In genomic region chr17:8465381-8466158, GRCh38 we compare ENCODE assay signal across 16 cellular contexts. TPM values are rescaled to one million over a fixed set of nuclear protein-coding genes. Genes with fewer than 3 reads are reported as not detected.
DNase-seq lines count a peak whose midpoint lies in the region; ATAC-seq, FAIRE-seq and TF ChIP-seq lines count a peak whose summit lies in the region.
"Had no signal": no experiment of that assay in that cellular context is flagged by ENCODE, and none has a peak within 500 bp of the region (broad histone marks: within the 10 kb centered on the region; RNA-seq: fewer than 3 reads in every experiment).

No MANE protein-coding gene starts in this region.

- H3K4me1 Mint-ChIP-seq in T-helper 1 cell treated with Interleukin-12 subunit alpha and Interleukin-12 subunit beta and Interleukin-4 antibody, amounts not matched to agents 30 μg/mL and 1 μg/mL, for 36 hours (ENCODE audit: low read depth) = no peaks in the 10 kb centered on the region
- peaks cover 35% of the 10 kb centered on the region for H3K4me1 Mint-ChIP-seq in stimulated activated effector memory CD8-positive, alpha-beta T cell treated with anti-CD3 and anti-CD28 coated beads, Interleukin-12 subunit alpha, Interleukin-12 subunit beta, amount 100 ng/mL, for 72 hours

- TF ChIP-seq EP300 in K562 (IDR thresholded peaks at IDR 0.05; ENCODE audit: low read length) = no peak

- H3K9me3 ChIP-seq in K562 (replicated peaks; ENCODE audit: control insufficient read depth, insufficient read depth, low read depth, low read length) (no peaks in the 10 kb centered on the region), MG63 (no peaks in the 10 kb centered on the region)
- H3K9me3 ChIP-seq: SK-N-SH had no signal

- H3K4me3 Mint-ChIP-seq in T-helper 1 cell treated with Interleukin-12 subunit alpha and Interleukin-12 subunit beta and Interleukin-4 antibody, amounts not matched to agents 30 μg/mL and 1 μg/mL, for 36 hours = no peak overlapping the region
- H3K4me3 Mint-ChIP-seq in stimulated activated effector memory CD8-positive, alpha-beta T cell treated with anti-CD3 and anti-CD28 coated beads, Interleukin-12 subunit alpha, Interleukin-12 subunit beta, amount 100 ng/mL, for 72 hours = no peak overlapping the region
- H3K4me3 Mint-ChIP-seq: activated CD8-positive, alpha-beta T cell treated with anti-CD3 and anti-CD28 coated beads for 36 hours had no signal

- H3K36me3 ChIP-seq in K562 (ENCODE audit: control insufficient read depth, insufficient read depth, low read length) (peaks cover 57% of the 10 kb centered on the region), MG63 (peaks cover 89% of the 10 kb centered on the region)

- TF ChIP-seq CTCF in K562 (IDR thresholded peaks at IDR 0.05 in 2 of 3, conservative IDR thresholded peaks at IDR 0.05 in 1 of 3; ENCODE audit: insufficient read depth in 2 of 3, low read depth in 1 of 3, low read length in 3 of 3) = no peak
- no peak for TF ChIP-seq CTCF in foreskin keratinocyte (conservative IDR thresholded peaks at IDR 0.05)

- WGBS in K562 (ENCODE audit: insufficient coverage, low coverage, missing lambda C conversion rate) = 77% methylated on average over 7 of the region's 18 CpGs

- no peaks in the 10 kb centered on the region for H3K27me3 Mint-ChIP-seq in T-helper 1 cell treated with Interleukin-12 subunit alpha and Interleukin-12 subunit beta and Interleukin-4 antibody, amounts not matched to agents 30 μg/mL and 1 μg/mL, for 36 hours (ENCODE audit: low read depth)
- H3K27me3 Mint-ChIP-seq: activated CD8-positive, alpha-beta T cell treated with anti-CD3 and anti-CD28 coated beads for 36 hours had no signal

- no peak overlapping the region for H3K27ac ChIP-seq in K562 (ENCODE audit: extremely low read depth, low read depth, low read length)
- H3K27ac ChIP-seq in foreskin keratinocyte = peak overlapping the region; percentile 35

- peaks cover 0 to 3% of the 10 kb centered on the region in 2 experiments; a peak in 2 of 5 replicates for H3K4me1 ChIP-seq in K562 (replicated peaks in 1 of 2; ENCODE audit: control insufficient read depth in 2 of 2, insufficient read depth in 2 of 2, low read length in 2 of 2)
- peaks cover 22% of the 10 kb centered on the region for H3K4me1 ChIP-seq in foreskin keratinocyte

- no peaks in the 10 kb centered on the region for H4K20me1 ChIP-seq in K562 (replicated peaks; ENCODE audit: control insufficient read depth, insufficient read depth, low read length)

- no peaks in the 10 kb centered on the region for H3K9me3 Mint-ChIP-seq in T-helper 1 cell treated with Interleukin-12 subunit alpha and Interleukin-12 subunit beta and Interleukin-4 antibody, amounts not matched to agents 30 μg/mL and 1 μg/mL, for 36 hours
- no peaks in the 10 kb centered on the region for H3K9me3 Mint-ChIP-seq in stimulated activated effector memory CD8-positive, alpha-beta T cell treated with anti-CD3 and anti-CD28 coated beads, Interleukin-12 subunit alpha, Interleukin-12 subunit beta, amount 100 ng/mL, for 72 hours
- H3K9me3 Mint-ChIP-seq: activated CD8-positive, alpha-beta T cell treated with anti-CD3 and anti-CD28 coated beads for 36 hours had no signal

- peak overlapping the region; percentile 50 for H3K27ac Mint-ChIP-seq in T-helper 1 cell treated with Interleukin-12 subunit alpha and Interleukin-12 subunit beta and Interleukin-4 antibody, amounts not matched to agents 30 μg/mL and 1 μg/mL, for 36 hours
- H3K27ac Mint-ChIP-seq in stimulated activated effector memory CD8-positive, alpha-beta T cell treated with anti-CD3 and anti-CD28 coated beads, Interleukin-12 subunit alpha, Interleukin-12 subunit beta, amount 100 ng/mL, for 72 hours = peak overlapping the region; percentile 62
- H3K27ac Mint-ChIP-seq: activated CD8-positive, alpha-beta T cell treated with anti-CD3 and anti-CD28 coated beads for 36 hours had no signal

- H2AFZ ChIP-seq in K562 (ENCODE audit: low read depth, low read length) = no peak overlapping the region

- no peak for TF ChIP-seq POLR2A in K562 (conservative IDR thresholded peaks at IDR 0.05)

- no peak overlapping the region for H3K9ac ChIP-seq in K562 (ENCODE audit: insufficient read depth in 1 of 2, low read depth in 2 of 2, low read length in 2 of 2)
- H3K9ac ChIP-seq: SK-N-SH had no signal

- in situ Hi-C loops in K562 (cut with MboI) = no loop called here

- no peaks in the 10 kb centered on the region for H3K79me2 ChIP-seq in K562 (ENCODE audit: control insufficient read depth, insufficient read depth, low read length)

- H3K4me3 ChIP-seq in K562 = no peak overlapping the region
- H3K4me3 ChIP-seq in MG63 = no peak overlapping the region

- H3K27me3 ChIP-seq in K562 (ENCODE audit: control insufficient read depth in 2 of 2, insufficient read depth in 2 of 2, low read length in 2 of 2) = no peaks in the 10 kb centered on the region
- no peaks in the 10 kb centered on the region for H3K27me3 ChIP-seq in foreskin keratinocyte
- H3K27me3 ChIP-seq in MG63 = no peaks in the 10 kb centered on the region

- intact Hi-C loops in K562 (cut with micrococcal nuclease) = no loop called here

- DNase-seq in T-helper 1 cell = no peak
- no peak for DNase-seq in K562 (ENCODE audit: extremely low read depth in 1 of 4, low spot score in 3 of 4)
- DNase-seq in foreskin keratinocyte = peak; percentile 53 to 74
- DNase-seq in stimulated activated effector memory CD8-positive, alpha-beta T cell treated with anti-CD3 and anti-CD28 coated beads, Interleukin-12 subunit alpha, Interleukin-12 subunit beta, amount 100 ng/mL, for 72 hours (ENCODE audit: low spot score in 2 of 2) = no peak
- DNase-seq in MV-4-11 (lab: John Stamatoyannopoulos, UW) = no peak
- DNase-seq in MG63 = no peak
- DNase-seq: activated CD8-positive, alpha-beta T cell treated with anti-CD3 and anti-CD28 coated beads for 36 hours; activated gamma-delta T cell; HCEC 1CT; NCI-H1417 treated with DMSO at 0.1 percent for 48 hours; NCI-H510A; SK-N-SH had no signal

- POLR2A ChIA-PET in K562 (lab: Yijun Ruan, JAX) = no interaction called here

- CTCF ChIA-PET in K562 (lab: Yijun Ruan, JAX; ENCODE audit: low intra/inter-chr PET ratio) = no interaction called here

- H3K36me3 Mint-ChIP-seq in T-helper 1 cell treated with Interleukin-12 subunit alpha and Interleukin-12 subunit beta and Interleukin-4 antibody, amounts not matched to agents 30 μg/mL and 1 μg/mL, for 36 hours (ENCODE audit: low read depth) = peaks cover 20% of the 10 kb centered on the region
- peaks cover 87% of the 10 kb centered on the region for H3K36me3 Mint-ChIP-seq in stimulated activated effector memory CD8-positive, alpha-beta T cell treated with anti-CD3 and anti-CD28 coated beads, Interleukin-12 subunit alpha, Interleukin-12 subunit beta, amount 100 ng/mL, for 72 hours

- no peaks in the 10 kb centered on the region for H3K9me1 ChIP-seq in K562 (ENCODE audit: control insufficient read depth, insufficient read depth, low read length)

- FAIRE-seq in K562 (lab: Jason Lieb, UNC) = peak; percentile 54
- FAIRE-seq: A204.1, GM12891 had no signal

- TF ChIP-seq RAD21 in K562 (CRISPR knock-in tag; conservative IDR thresholded peaks at IDR 0.05 in 1 of 2, IDR thresholded peaks at IDR 0.05 in 1 of 2) = no peak

- BruUV-seq in K562 (replicated peaks; lab: Mats Ljungman, UMichigan) = no TSS peak

- ATAC-seq in K562 (no peak), foreskin keratinocyte (peak; percentile 76), HG02759 (IDR thresholded peaks at IDR 0.05; ENCODE audit: unreplicated experiment) (no peak)
- ATAC-seq in stimulated activated effector memory CD8-positive, alpha-beta T cell treated with anti-CD3 and anti-CD28 coated beads, Interleukin-12 subunit alpha, Interleukin-12 subunit beta, amount 100 ng/mL, for 72 hours = no peak
- ATAC-seq: activated CD8-positive, alpha-beta T cell treated with anti-CD3 and anti-CD28 coated beads for 36 hours had no signal

- H3K4me2 ChIP-seq in K562 (ENCODE audit: insufficient read depth, low read length) = no peak overlapping the region
- H3K4me2 ChIP-seq: SK-N-SH had no signal

TF ChIP-seq in K562, 482 proteins besides CTCF, POLR2A, EP300 and RAD21 (continues in another document):
- TF ChIP-seq RBM14 (IDR thresholded peaks at IDR 0.05; ENCODE audit: borderline replicate concordance, insufficient read depth, low read depth, low read length) (no peak), HDAC6 (IDR thresholded peaks at IDR 0.05; ENCODE audit: low read depth, low read length) (no peak), ARID3A (IDR thresholded peaks at IDR 0.05; ENCODE audit: borderline replicate concordance, low read depth, low read length) (no peak)

RNA-seq across cellular contexts. Expression of gene NDEL1, which starts 29.9 kb away (rescaled TPM):
- total RNA-seq in K562 (2011; cell fraction: chromatin; rRNA removed; ENCODE audit: low replicate concordance) = 67.3 and 150 TPM in 2 replicates
- 50.3 and 51.5 TPM in 2 replicates for total RNA-seq in K562 (2011; cell fraction: nucleolus; rRNA removed)
- total RNA-seq in K562 (2011; cell fraction: nucleoplasm; rRNA removed) = 71.7 and 72.9 TPM in 2 replicates
- total RNA-seq in K562 (2014; rRNA removed) = 17.3 and 19.0 TPM in 2 replicates
- total RNA-seq in K562 (2014; rRNA removed; fragmentation: Illumina TruSeq; extraction: Trizol) = 21.1 and 25.3 TPM in 2 replicates
- 22.7 and 23.7 TPM in 2 replicates for total RNA-seq in K562 (2015; rRNA removed; fragmentation: Illumina TruSeq; extraction: Trizol)
- 23.5 and 26.6 TPM in 2 replicates for total RNA-seq in K562 (2021)
- 29.1 and 30.5 TPM in 2 replicates for polyA plus RNA-seq in K562 (2011; rRNA removed)
- 29.5 and 36.3 TPM in 2 replicates for polyA plus RNA-seq in K562 (2011; cell fraction: cytosol; rRNA removed)
- polyA plus RNA-seq in K562 (2011; cell fraction: nucleus; rRNA removed) = 70.1 and 75.1 TPM in 2 replicates
- polyA plus RNA-seq in K562 (2012) = 19.6 and 20.6 TPM in 2 replicates
- polyA plus RNA-seq in K562 (2014; fragmentation: Illumina TruSeq; extraction: Trizol) = 26.9 and 28.6 TPM in 2 replicates
- 1 to 10 TPM in 1 of 2 experiments, under 1 TPM in 1; 0.86 to 2.0 TPM for polyA plus RNA-seq in K562 (2014; fragmentation: Nextera tagmentation; extraction: Ambion mirVana)
- polyA plus RNA-seq in K562 (2014; rRNA removed) = 29.2 and 38.7 TPM in 2 replicates
- polyA minus RNA-seq in K562 (2011; rRNA and poly(A)+ RNA removed) = 29.0 and 31.7 TPM in 2 replicates
- polyA minus RNA-seq in K562 (2011; cell fraction: cytosol; rRNA and poly(A)+ RNA removed) = 10.7 and 14.2 TPM in 2 replicates
- polyA minus RNA-seq in K562 (2011; cell fraction: nucleus; rRNA and poly(A)+ RNA removed) = 28.3 and 50.1 TPM in 2 replicates
- total RNA-seq in foreskin keratinocyte = 47.9 and 51.8 TPM in 2 replicates
- polyA plus RNA-seq in foreskin keratinocyte = 34.1 and 34.5 TPM in 2 replicates
- 41.8 and 125 TPM in 2 replicates for total RNA-seq in MG63 (2014; rRNA removed; shearing (Covaris generic); ENCODE audit: low replicate concordance)

Comparison
In these comparisons a context has a peak if more than half of its experiments do, and no peak if none do; other contexts are left out.
1. DNase-seq: peak in foreskin keratinocyte (2 of 2); none in T-helper 1 cell (0 of 5), K562 (0 of 4), stimulated activated effector memory CD8-positive, alpha-beta T cell treated with anti-CD3 and anti-CD28 coated beads, Interleukin-12 subunit alpha, Interleukin-12 subunit beta, amount 100 ng/mL, for 72 hours (0 of 2), MV-4-11 (single experiment) and MG63 (single experiment).